31 cellular contexts compared by ENCODE assay signal in the genomic region with DNA sequence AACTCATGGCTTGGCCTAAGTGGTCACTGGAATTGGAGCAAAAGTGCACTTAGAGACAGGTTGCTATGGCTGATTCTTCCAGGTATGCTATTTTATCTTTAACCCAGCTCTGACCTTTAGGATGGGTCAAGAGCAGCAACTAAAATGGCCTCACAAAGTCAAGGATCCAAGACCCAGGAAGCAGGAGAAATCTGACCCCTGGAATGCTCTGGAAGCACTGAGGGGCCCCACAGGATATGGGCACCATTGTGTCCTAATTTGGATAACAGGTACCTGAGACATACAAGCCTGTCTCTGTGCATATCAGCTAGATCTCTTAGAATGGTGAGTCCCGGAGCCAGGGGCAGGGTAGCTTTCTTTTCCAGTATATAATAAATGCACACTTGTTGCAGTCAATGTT. TPM values are rescaled to one million over a fixed set of nuclear protein-coding genes. Genes with fewer than 3 reads are reported as not detected.
"Had no signal": no experiment of that assay in that cellular context is flagged by ENCODE, and none has a peak within 500 bp of the region (broad histone marks: within the 10 kb centered on the region; RNA-seq: fewer than 3 reads in every experiment).

No MANE protein-coding gene starts in this region.

- H3K4me3 ChIP-seq: adrenal gland, body of pancreas, breast epithelium, MG63 had no signal

- DNase-seq: activated CD4-positive, alpha-beta T cell treated with anti-CD3 and anti-CD28 coated beads, Interleukin-2, amount 10 ng/mL, durations not matched to agents 24 days and 14 days; activated CD4-positive, alpha-beta T cell treated with anti-CD3 and anti-CD28 coated beads, Interleukin-2, amount 50 U/mL, for 4 hours; activated CD8-positive, alpha-beta T cell treated with anti-CD3 and anti-CD28 coated beads for 36 hours; activated gamma-delta T cell; activated naive CD4-positive, alpha-beta T cell treated with Interleukin-2 at 50 U/mL for 16 hours; activated T-cell treated with anti-CD3 and anti-CD28 coated beads, Interleukin-2, amount 50 U/mL, for 24 hours; adrenal gland; body of pancreas; Kasumi-1; KG1; MG63; NCI-H1048; NCI-H1105 treated with DMSO at 0.1 percent for 48 hours; NCI-H1436; NCI-H1694; NCI-H1930; NCI-H2081 treated with DMSO at 0.1 percent for 48 hours; NCI-H226; NCI-H524 treated with DMSO at 0.1 percent for 48 hours; NK-92 treated with Interleukin-12 subunit alpha and Interleukin-12 subunit beta, amount 100 ng/mL, for 24 hours; Right ventricle myocardium superior; SW 1271; T-helper 1 cell; T-helper 2 cell; T-helper 9 cell; WERI-Rb-1 had no signal

- H3K27ac Mint-ChIP-seq: activated CD4-positive, alpha-beta T cell treated with anti-CD3 and anti-CD28 coated beads, Interleukin-2, amount 10 ng/mL, durations not matched to agents 24 days and 14 days; activated CD8-positive, alpha-beta T cell treated with anti-CD3 and anti-CD28 coated beads for 36 hours; activated naive CD4-positive, alpha-beta T cell treated with anti-CD3 and anti-CD28 coated beads, Interleukin-2, amount 50 U/mL, for 72 hours; activated T-cell treated with anti-CD3 and anti-CD28 coated beads, Interleukin-2, amount 50 U/mL, for 24 hours; activated T-helper 2 cell treated with anti-CD3 and anti-CD28 coated beads, Interferon-gamma antibody, Interleukin-2, Interleukin-4, amounts not matched to agents 10 μg/mL and 5 μg/mL and 100 μg/mL, durations not matched to agents 14 hours and 24 hours and 36 hours had no signal

- H3K27ac ChIP-seq: adrenal gland, body of pancreas, breast epithelium, WERI-Rb-1 had no signal

- H3K9me3 Mint-ChIP-seq: activated CD4-positive, alpha-beta T cell treated with anti-CD3 and anti-CD28 coated beads, Interleukin-2, amount 10 ng/mL, durations not matched to agents 24 days and 14 days; activated CD8-positive, alpha-beta T cell treated with anti-CD3 and anti-CD28 coated beads for 36 hours; activated T-cell treated with anti-CD3 and anti-CD28 coated beads, Interleukin-2, amount 50 U/mL, for 24 hours; activated T-helper 2 cell treated with anti-CD3 and anti-CD28 coated beads, Interferon-gamma antibody, Interleukin-2, Interleukin-4, amounts not matched to agents 10 μg/mL and 5 μg/mL and 100 μg/mL, durations not matched to agents 14 hours and 24 hours and 36 hours had no signal

- FAIRE-seq: astrocyte had no signal

- H3K9me3 ChIP-seq: adrenal gland, body of pancreas, breast epithelium, MG63 had no signal

- H3K27me3 ChIP-seq: adrenal gland, body of pancreas, breast epithelium, MG63 had no signal

- H3K4me1 ChIP-seq: body of pancreas, breast epithelium had no signal

- ATAC-seq: activated CD8-positive, alpha-beta T cell treated with anti-CD3 and anti-CD28 coated beads for 36 hours; activated naive CD4-positive, alpha-beta T cell treated with anti-CD3 and anti-CD28 coated beads, Interleukin-2, amount 50 U/mL, for 72 hours; body of pancreas had no signal

- H3K4me3 Mint-ChIP-seq: activated CD4-positive, alpha-beta T cell treated with anti-CD3 and anti-CD28 coated beads, Interleukin-2, amount 10 ng/mL, durations not matched to agents 24 days and 14 days; activated CD8-positive, alpha-beta T cell treated with anti-CD3 and anti-CD28 coated beads for 36 hours; activated T-cell treated with anti-CD3 and anti-CD28 coated beads, Interleukin-2, amount 50 U/mL, for 24 hours had no signal

- H3K36me3 ChIP-seq: adrenal gland, breast epithelium, MG63, WERI-Rb-1 had no signal

RNA-seq across cellular contexts. Expression of gene TMCC3, which starts 29.2 kb away (rescaled TPM):
- total RNA-seq: activated CD4-positive, alpha-beta T cell treated with anti-CD3 and anti-CD28 coated beads, Interleukin-2, amount 10 ng/mL, durations not matched to agents 24 days and 14 days; activated naive CD4-positive, alpha-beta T cell treated with anti-CD3 and anti-CD28 coated beads, Interleukin-2, amount 50 U/mL, for 72 hours; NCI-H460 had no signal
